Comparison of ENCODE assay signal across 12 cellular contexts in genomic region chr9:89154651-89155336, GRCh38. TPM values are rescaled to one million over a fixed set of nuclear protein-coding genes. Genes with fewer than 3 reads are reported as not detected.
DNase-seq lines count a peak whose midpoint lies in the region; ATAC-seq, FAIRE-seq and TF ChIP-seq lines count a peak whose summit lies in the region.
"Had no signal": no experiment of that assay in that cellular context is flagged by ENCODE, and none has a peak within 500 bp of the region (broad histone marks: within the 10 kb centered on the region; RNA-seq: fewer than 3 reads in every experiment).

No MANE protein-coding gene starts in this region.

- no peaks in the 10 kb centered on the region for H3K36me3 Mint-ChIP-seq in activated naive CD8-positive, alpha-beta T cell treated with anti-CD3 and anti-CD28 coated beads for 36 hours

- no peak for FAIRE-seq in kidney (lab: Jason Lieb, UNC)
- FAIRE-seq: GM12878 had no signal

- no peak overlapping the region for H3K27ac Mint-ChIP-seq in activated naive CD8-positive, alpha-beta T cell treated with anti-CD3 and anti-CD28 coated beads for 36 hours

- H3K9me3 ChIP-seq in kidney (ENCODE audit: control insufficient read depth in 1 of 2, low read length in 2 of 2) (no peaks in the 10 kb centered on the region), thyroid gland (no peaks in the 10 kb centered on the region), aorta (ENCODE audit: control insufficient read depth, low read length) (peaks cover 3% of the 10 kb centered on the region)

- H3K27ac ChIP-seq in kidney (ENCODE audit: low read depth in 2 of 2, low read length in 2 of 2) (no peak overlapping the region), thyroid gland (no peak overlapping the region), aorta (ENCODE audit: low read depth in 1 of 2, low read length in 2 of 2) (no peak overlapping the region)

- H3K4me1 Mint-ChIP-seq in activated naive CD8-positive, alpha-beta T cell treated with anti-CD3 and anti-CD28 coated beads for 36 hours = peaks cover 21% of the 10 kb centered on the region

- H3K27me3 ChIP-seq in thyroid gland (no peaks in the 10 kb centered on the region), aorta (ENCODE audit: control insufficient read depth in 1 of 2, insufficient read depth in 2 of 2, low read length in 1 of 2) (no peaks in the 10 kb centered on the region)

- no peak overlapping the region for H3K9ac ChIP-seq in kidney (ENCODE audit: low read length in 2 of 2)

- intact Hi-C loops in kidney (cut with DNase I) (no loop called here), thyroid gland (cut with DNase I) (no loop called here), aorta (cut with DNase I) (no loop called here)

- no peak for ATAC-seq in aorta (ENCODE audit: low FRiP score)
- no peak for ATAC-seq in HG02973 (IDR thresholded peaks at IDR 0.05; ENCODE audit: unreplicated experiment)
- ATAC-seq: GM12878 had no signal

- TF ChIP-seq POLR2A in thyroid gland (IDR thresholded peaks at IDR 0.05) = no peak

- H3K27me3 Mint-ChIP-seq in activated naive CD8-positive, alpha-beta T cell treated with anti-CD3 and anti-CD28 coated beads for 36 hours = peaks cover 71% of the 10 kb centered on the region
- H3K27me3 Mint-ChIP-seq: brain had no signal

- peaks cover 5% of the 10 kb centered on the region for H3K9me3 Mint-ChIP-seq in activated naive CD8-positive, alpha-beta T cell treated with anti-CD3 and anti-CD28 coated beads for 36 hours

- TF ChIP-seq CTCF in AG10803 (conservative IDR thresholded peaks at IDR 0.05; ENCODE audit: low read length) = no peak
- TF ChIP-seq CTCF in kidney (IDR thresholded peaks at IDR 0.05; ENCODE audit: borderline replicate concordance, extremely low read depth, insufficient read depth) = no peak
- TF ChIP-seq CTCF in thyroid gland (IDR thresholded peaks at IDR 0.05) = no peak

- DNase-seq in AG10803 (ENCODE audit: low read depth) (peak; percentile 93), HPDE6-E6E7 (ENCODE audit: extremely low spot score) (peak; percentile 64), kidney (peak; percentile 35), NCI-H146 (lab: John Stamatoyannopoulos, UW) (no peak), thyroid gland (no peak), aorta (no peak)
- DNase-seq in activated naive CD8-positive, alpha-beta T cell treated with anti-CD3 and anti-CD28 coated beads for 36 hours = peak; percentile 10
- DNase-seq: naive B cell, RPMI8226 had no signal

- H3K36me3 ChIP-seq in kidney (ENCODE audit: control insufficient read depth in 1 of 2, insufficient read depth in 2 of 2, low read length in 2 of 2) = no peaks in the 10 kb centered on the region
- no peaks in the 10 kb centered on the region for H3K36me3 ChIP-seq in thyroid gland
- H3K36me3 ChIP-seq in aorta (ENCODE audit: control insufficient read depth in 1 of 2, insufficient read depth in 2 of 2, low read length in 1 of 2) = no peaks in the 10 kb centered on the region

- H3K4me3 Mint-ChIP-seq in activated naive CD8-positive, alpha-beta T cell treated with anti-CD3 and anti-CD28 coated beads for 36 hours = no peak overlapping the region
- H3K4me3 Mint-ChIP-seq: brain had no signal

- H3K4me3 ChIP-seq in AG10803 (ENCODE audit: low read length) = no peak overlapping the region
- H3K4me3 ChIP-seq in kidney (ENCODE audit: low read length in 2 of 2) = no peak overlapping the region
- H3K4me3 ChIP-seq in thyroid gland (replicated peaks in 1 of 3) = no peak overlapping the region
- no peak overlapping the region for H3K4me3 ChIP-seq in aorta (ENCODE audit: low read length in 2 of 2)
- H3K4me3 ChIP-seq: GM12878 had no signal

- 82 to 86% methylated on average over 14 of the region's 14 CpGs for WGBS in thyroid gland, 2 donors
- 64 to 67% methylated on average over 14 of the region's 14 CpGs for WGBS in aorta, 2 donors

- no peaks in the 10 kb centered on the region for H3K4me1 ChIP-seq in kidney (ENCODE audit: control insufficient read depth in 1 of 2, insufficient read depth in 1 of 2, low read depth in 1 of 2, low read length in 2 of 2)
- H3K4me1 ChIP-seq in thyroid gland = no peaks in the 10 kb centered on the region
- H3K4me1 ChIP-seq in aorta (ENCODE audit: control insufficient read depth in 1 of 2, insufficient read depth in 2 of 2, low read length in 2 of 2) = no peaks in the 10 kb centered on the region

RNA-seq across cellular contexts. Expression of gene SHC3, which starts 23.8 kb away (rescaled TPM):
- total RNA-seq in activated naive CD8-positive, alpha-beta T cell treated with anti-CD3 and anti-CD28 coated beads for 36 hours = not detected
- total RNA-seq in kidney (1.5 TPM), thyroid gland (1 to 10 TPM in 3 of 4 donors, under 1 TPM in 1; 0.40 to 5.9 (median 1.2) TPM), aorta (1 to 10 TPM; 1.1 to 6.9 TPM)
- polyA plus RNA-seq in kidney (ENCODE audit: insufficient read depth, low read depth, low replicate concordance) (0.95 TPM), aorta (under 1 TPM in 1 of 2 donors, not detected in 1; 0.10 TPM)

Comparison
In these comparisons a context has a peak if more than half of its experiments do, and no peak if none do; other contexts are left out.
1. DNase-seq: peak in AG10803 (single experiment), HPDE6-E6E7 (single experiment), activated naive CD8-positive, alpha-beta T cell treated with anti-CD3 and anti-CD28 coated beads for 36 hours (single experiment) and kidney (single experiment); none in NCI-H146 (single experiment), thyroid gland (0 of 2) and aorta (0 of 2).